1 cellular context compared by ENCODE assay signal in the genomic region with DNA sequence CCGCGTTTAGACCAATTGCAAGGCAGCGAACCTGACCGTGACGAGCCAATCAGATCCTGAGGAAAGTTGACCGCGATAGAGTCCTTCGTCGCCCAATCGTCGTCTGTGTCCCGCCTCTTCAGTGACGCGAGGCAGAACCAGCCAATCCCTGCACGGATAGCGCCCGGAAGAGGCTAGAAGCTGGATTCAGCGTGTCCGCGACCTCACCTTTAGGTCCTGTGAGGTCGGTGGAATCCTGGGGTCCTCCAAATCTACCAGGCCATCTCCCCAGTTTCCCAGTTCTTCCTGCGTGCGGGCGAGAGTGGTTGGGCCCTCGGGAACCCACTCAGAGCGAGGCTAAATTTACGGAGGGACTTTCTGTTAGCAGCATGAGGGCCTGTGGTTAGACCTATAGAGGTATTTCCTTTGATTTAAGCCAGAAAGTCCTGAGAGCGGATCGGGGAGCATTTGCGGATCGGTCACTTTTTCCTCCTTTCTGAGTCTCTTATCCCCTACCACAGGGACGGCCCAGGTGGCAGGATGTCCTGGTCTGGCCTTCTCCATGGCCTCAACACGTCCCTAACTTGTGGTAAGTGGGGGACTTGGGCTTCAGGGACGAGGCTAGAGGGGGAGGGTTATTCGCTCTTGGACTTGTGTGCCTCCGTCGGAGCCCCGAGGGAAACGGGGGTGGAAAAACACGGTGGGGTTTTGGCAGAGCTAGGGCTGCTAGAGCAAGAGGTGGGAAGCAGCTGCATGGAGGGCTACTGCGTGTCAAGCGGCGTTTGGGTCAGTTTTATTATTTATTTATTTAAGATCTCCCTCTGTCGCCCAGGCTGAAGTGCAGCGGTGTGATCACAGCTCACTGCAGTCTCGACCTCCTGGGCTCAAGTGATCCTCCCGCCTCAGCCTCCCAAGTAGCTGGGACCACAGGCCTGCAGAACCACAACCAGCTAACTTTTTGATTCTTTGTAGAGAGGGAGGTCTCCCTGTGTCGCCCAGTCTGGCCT.
TF ChIP-seq lines count a peak whose summit lies in the region.

MRPS12 (plus strand) TSS at position 169 of the 986 bp plus-strand sequence; CDS start at position 520, 351 bp downstream.

TF ChIP-seq in GM12878, 131 proteins besides CTCF, POLR2A, EP300 and RAD21 (continued from another document and continues in another):
- TF ChIP-seq ZBTB11 (CRISPR knock-in tag; IDR thresholded peaks at IDR 0.05) (no peak), IRF5 (IDR thresholded peaks at IDR 0.05; ENCODE audit: borderline replicate concordance) (no peak), POLR2AphosphoS5 (IDR thresholded peaks at IDR 0.05; ENCODE audit: low read length) (peak; percentile 96), BHLHE40 (IDR thresholded peaks at IDR 0.05; ENCODE audit: borderline replicate concordance in 1 of 2, low read depth in 2 of 2, low read length in 1 of 2) (no peak), NR2C1 (IDR thresholded peaks at IDR 0.05) (no peak), FOXK2 (IDR thresholded peaks at IDR 0.05) (no peak), CBX3 (IDR thresholded peaks at IDR 0.05; ENCODE audit: borderline replicate concordance, low read depth) (no peak), USF2 (IDR thresholded peaks at IDR 0.05; ENCODE audit: borderline replicate concordance, low read depth, low read length) (peak; percentile 22; the same call in 1 of the 2 replicates), WRNIP1 (IDR thresholded peaks at IDR 0.05; ENCODE audit: borderline replicate concordance, low read depth, low read length) (no peak; the same call in 1 of the 2 replicates), ETV6 (conservative IDR thresholded peaks at IDR 0.05 in 1 of 2, IDR thresholded peaks at IDR 0.05 in 1 of 2; ENCODE audit: borderline replicate concordance in 1 of 2, low read depth in 1 of 2) (no peak), ASH2L (IDR thresholded peaks at IDR 0.05; ENCODE audit: borderline replicate concordance, low read depth) (no peak), RBBP5 (conservative IDR thresholded peaks at IDR 0.05) (no peak), IRF4 (IDR thresholded peaks at IDR 0.05; ENCODE audit: low read depth, low read length) (no peak), BCL3 (IDR thresholded peaks at IDR 0.05; ENCODE audit: borderline replicate concordance, insufficient read depth, low read depth, low read length, poor library complexity, severe bottlenecking) (no peak), NR2C2 (IDR thresholded peaks at IDR 0.05; ENCODE audit: borderline replicate concordance, control insufficient read depth, insufficient read length, low read depth) (no peak), YBX1 (IDR thresholded peaks at IDR 0.05) (no peak), ZNF207 (IDR thresholded peaks at IDR 0.05; ENCODE audit: borderline replicate concordance) (no peak), HDGF (IDR thresholded peaks at IDR 0.05) (peak; percentile 69; the same call in 1 of the 2 replicates), ZBTB40 (IDR thresholded peaks at IDR 0.05; ENCODE audit: borderline replicate concordance) (peak; percentile 76; the same call in 1 of the 2 replicates), CUX1 (IDR thresholded peaks at IDR 0.05; ENCODE audit: insufficient replicate concordance, low read depth, low read length) (no peak), SUPT20H (IDR thresholded peaks at IDR 0.05; ENCODE audit: borderline replicate concordance, control insufficient read depth, low read depth, low read length) (no peak)
- TF ChIP-seq, protein P1, sequence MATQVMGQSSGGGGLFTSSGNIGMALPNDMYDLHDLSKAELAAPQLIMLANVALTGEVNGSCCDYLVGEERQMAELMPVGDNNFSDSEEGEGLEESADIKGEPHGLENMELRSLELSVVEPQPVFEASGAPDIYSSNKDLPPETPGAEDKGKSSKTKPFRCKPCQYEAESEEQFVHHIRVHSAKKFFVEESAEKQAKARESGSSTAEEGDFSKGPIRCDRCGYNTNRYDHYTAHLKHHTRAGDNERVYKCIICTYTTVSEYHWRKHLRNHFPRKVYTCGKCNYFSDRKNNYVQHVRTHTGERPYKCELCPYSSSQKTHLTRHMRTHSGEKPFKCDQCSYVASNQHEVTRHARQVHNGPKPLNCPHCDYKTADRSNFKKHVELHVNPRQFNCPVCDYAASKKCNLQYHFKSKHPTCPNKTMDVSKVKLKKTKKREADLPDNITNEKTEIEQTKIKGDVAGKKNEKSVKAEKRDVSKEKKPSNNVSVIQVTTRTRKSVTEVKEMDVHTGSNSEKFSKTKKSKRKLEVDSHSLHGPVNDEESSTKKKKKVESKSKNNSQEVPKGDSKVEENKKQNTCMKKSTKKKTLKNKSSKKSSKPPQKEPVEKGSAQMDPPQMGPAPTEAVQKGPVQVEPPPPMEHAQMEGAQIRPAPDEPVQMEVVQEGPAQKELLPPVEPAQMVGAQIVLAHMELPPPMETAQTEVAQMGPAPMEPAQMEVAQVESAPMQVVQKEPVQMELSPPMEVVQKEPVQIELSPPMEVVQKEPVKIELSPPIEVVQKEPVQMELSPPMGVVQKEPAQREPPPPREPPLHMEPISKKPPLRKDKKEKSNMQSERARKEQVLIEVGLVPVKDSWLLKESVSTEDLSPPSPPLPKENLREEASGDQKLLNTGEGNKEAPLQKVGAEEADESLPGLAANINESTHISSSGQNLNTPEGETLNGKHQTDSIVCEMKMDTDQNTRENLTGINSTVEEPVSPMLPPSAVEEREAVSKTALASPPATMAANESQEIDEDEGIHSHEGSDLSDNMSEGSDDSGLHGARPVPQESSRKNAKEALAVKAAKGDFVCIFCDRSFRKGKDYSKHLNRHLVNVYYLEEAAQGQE (IDR thresholded peaks at IDR 0.05; ENCODE audit: low read depth, low read length): no peak
- TF ChIP-seq, protein P2, sequence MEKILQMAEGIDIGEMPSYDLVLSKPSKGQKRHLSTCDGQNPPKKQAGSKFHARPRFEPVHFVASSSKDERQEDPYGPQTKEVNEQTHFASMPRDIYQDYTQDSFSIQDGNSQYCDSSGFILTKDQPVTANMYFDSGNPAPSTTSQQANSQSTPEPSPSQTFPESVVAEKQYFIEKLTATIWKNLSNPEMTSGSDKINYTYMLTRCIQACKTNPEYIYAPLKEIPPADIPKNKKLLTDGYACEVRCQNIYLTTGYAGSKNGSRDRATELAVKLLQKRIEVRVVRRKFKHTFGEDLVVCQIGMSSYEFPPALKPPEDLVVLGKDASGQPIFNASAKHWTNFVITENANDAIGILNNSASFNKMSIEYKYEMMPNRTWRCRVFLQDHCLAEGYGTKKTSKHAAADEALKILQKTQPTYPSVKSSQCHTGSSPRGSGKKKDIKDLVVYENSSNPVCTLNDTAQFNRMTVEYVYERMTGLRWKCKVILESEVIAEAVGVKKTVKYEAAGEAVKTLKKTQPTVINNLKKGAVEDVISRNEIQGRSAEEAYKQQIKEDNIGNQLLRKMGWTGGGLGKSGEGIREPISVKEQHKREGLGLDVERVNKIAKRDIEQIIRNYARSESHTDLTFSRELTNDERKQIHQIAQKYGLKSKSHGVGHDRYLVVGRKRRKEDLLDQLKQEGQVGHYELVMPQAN (conservative IDR thresholded peaks at IDR 0.05): peak; percentile 81
